In genomic region chr6:150813993-150814359, GRCh38 we compare ENCODE assay signal across 1 cellular context.
TF ChIP-seq lines count a peak whose summit lies in the region.

No MANE protein-coding gene starts in this region.

TF ChIP-seq in WTC11, 78 proteins besides CTCF, POLR2A, EP300 and RAD21 (continued from another document):
- TF ChIP-seq NR3C1 (CRISPR knock-in tag; conservative IDR thresholded peaks at IDR 0.05; ENCODE audit: low read depth) (no peak), OVOL2 (CRISPR knock-in tag; IDR thresholded peaks at IDR 0.05; ENCODE audit: borderline replicate concordance) (no peak), TEAD4 (CRISPR knock-in tag; IDR thresholded peaks at IDR 0.05) (no peak)
